In genomic region chr2:201158111-201158929, GRCh38 we compare ENCODE assay signal across 8 cellular contexts. TPM values are rescaled to one million over a fixed set of nuclear protein-coding genes. Genes with fewer than 3 reads are reported as not detected.
DNase-seq lines count a peak whose midpoint lies in the region; ATAC-seq and TF ChIP-seq lines count a peak whose summit lies in the region.

No MANE protein-coding gene starts in this region.

- H3K9me3 ChIP-seq in mucosa of descending colon (no peaks in the 10 kb centered on the region), transverse colon (no peaks in the 10 kb centered on the region)

- in situ Hi-C loops in transverse colon (cut with MboI; ENCODE audit: low pct_ligation_motif_present in 1 of 4, low pct_unique_long_range_greater_than_20kb in 1 of 4, low sequenced_read_pairs in 3 of 4): loop anchor here in 1 of 4 donors (25.0 kb wide), 1 partner anchor 246 kb away; no protein-coding TSS in a partner anchor

- DNase-seq in COR-L47 (lab: John Stamatoyannopoulos, UW): peak; percentile 50
- DNase-seq in NCI-H345 treated with DMSO at 0.1 percent for 48 hours (lab: John Stamatoyannopoulos, UW; ENCODE audit: unreplicated experiment): peak; percentile 22
- peak; percentile 89 for DNase-seq in activated CD4-positive, alpha-beta T cell treated with anti-CD3 and anti-CD28 coated beads, Interleukin-2, amount 10 ng/mL, durations not matched to agents 24 days and 14 days
- peak; percentile 80 for DNase-seq in epithelial cell of esophagus (ENCODE audit: low read depth)
- DNase-seq in mucosa of descending colon: peak; percentile 46 to 94 (median 77)
- DNase-seq in transverse colon: peak; percentile 66

- H3K27ac Mint-ChIP-seq in activated CD4-positive, alpha-beta T cell treated with anti-CD3 and anti-CD28 coated beads, Interleukin-2, amount 10 ng/mL, durations not matched to agents 24 days and 14 days: peak overlapping the region; percentile 77

- H3K4me3 ChIP-seq in epithelial cell of esophagus (ENCODE audit: low read length) (no peak overlapping the region), mucosa of descending colon (no peak overlapping the region), transverse colon (no peak overlapping the region)

- H3K4me1 ChIP-seq in mucosa of descending colon (ENCODE audit: low read depth) (peaks cover 8% of the 10 kb centered on the region), transverse colon (peaks cover 10 to 38% (median 17%) of the 10 kb centered on the region in 4 donors)

- WGBS in transverse colon (ENCODE audit: low coverage in 1 of 2), 2 donors: 34 to 48% methylated on average over 5 of the region's 5 CpGs

- H3K36me3 ChIP-seq in mucosa of descending colon (ENCODE audit: low read depth) (peaks cover 3% of the 10 kb centered on the region), transverse colon (peaks cover 0 to 62% (median 32%) of the 10 kb centered on the region in 4 donors)

- H3K27me3 Mint-ChIP-seq in activated CD4-positive, alpha-beta T cell treated with anti-CD3 and anti-CD28 coated beads, Interleukin-2, amount 10 ng/mL, durations not matched to agents 24 days and 14 days: no peaks in the 10 kb centered on the region

- no peaks in the 10 kb centered on the region for H3K27me3 ChIP-seq in transverse colon

- TF ChIP-seq POLR2A in transverse colon (IDR thresholded peaks at IDR 0.05): peak; percentile 33

- no peak for TF ChIP-seq EP300 in transverse colon (IDR thresholded peaks at IDR 0.05; ENCODE audit: low read depth)

- peak overlapping the region; percentile 62 to 79 (median 72) for H3K27ac ChIP-seq in transverse colon

- H3K4me3 Mint-ChIP-seq in activated CD4-positive, alpha-beta T cell treated with anti-CD3 and anti-CD28 coated beads, Interleukin-2, amount 10 ng/mL, durations not matched to agents 24 days and 14 days: peak overlapping the region; percentile 42

- TF ChIP-seq CTCF in epithelial cell of esophagus (IDR thresholded peaks at IDR 0.05; ENCODE audit: insufficient read depth, low read depth, low read length, missing control alignments) (peak; percentile 77), mucosa of descending colon (IDR thresholded peaks at IDR 0.05) (peak; percentile 54), transverse colon (IDR thresholded peaks at IDR 0.05) (peak; percentile 43 to 76 (median 58))

- peaks cover 18% of the 10 kb centered on the region for H3K4me1 Mint-ChIP-seq in activated CD4-positive, alpha-beta T cell treated with anti-CD3 and anti-CD28 coated beads, Interleukin-2, amount 10 ng/mL, durations not matched to agents 24 days and 14 days

- intact Hi-C loops in activated CD4-positive, alpha-beta T cell treated with anti-CD3 and anti-CD28 coated beads, Interleukin-2, amount 10 ng/mL, durations not matched to agents 24 days and 14 days (cut with micrococcal nuclease): loop anchor here (1.0 to 5.0 kb wide), 3 partner anchors 41 to 196 kb away; partner anchors contain the start of genes HYCC2, NDUFB3 and ORC2
- intact Hi-C loops in mucosa of descending colon (cut with DNase I, micrococcal nuclease): no loop called here
- intact Hi-C loops in transverse colon (cut with DNase I; ENCODE audit: low total_unique reads): no loop called here

- peaks cover 73% of the 10 kb centered on the region for H3K36me3 Mint-ChIP-seq in activated CD4-positive, alpha-beta T cell treated with anti-CD3 and anti-CD28 coated beads, Interleukin-2, amount 10 ng/mL, durations not matched to agents 24 days and 14 days (ENCODE audit: low read depth)

- H3K9me3 Mint-ChIP-seq in activated CD4-positive, alpha-beta T cell treated with anti-CD3 and anti-CD28 coated beads, Interleukin-2, amount 10 ng/mL, durations not matched to agents 24 days and 14 days: no peaks in the 10 kb centered on the region

- peak; percentile 91 for ATAC-seq in GM19025 (IDR thresholded peaks at IDR 0.05; ENCODE audit: low read depth, unreplicated experiment)
- ATAC-seq in HG03139 (IDR thresholded peaks at IDR 0.05; ENCODE audit: unreplicated experiment): peak; percentile 94
- ATAC-seq in mucosa of descending colon: peak; percentile 84

RNA-seq across cellular contexts. Expression of gene CASP10, which starts 24.6 kb away (rescaled TPM):
- total RNA-seq in activated CD4-positive, alpha-beta T cell treated with anti-CD3 and anti-CD28 coated beads, Interleukin-2, amount 10 ng/mL, durations not matched to agents 24 days and 14 days: 12.7 and 13.1 TPM in 2 replicates
- total RNA-seq in mucosa of descending colon (10 to 100 TPM; 38.6 to 66.1 (median 58.5) TPM), transverse colon (10 to 100 TPM in 3 of 4 donors, 1 to 10 TPM in 1; 4.8 to 68.4 (median 38.1) TPM)

RNA-seq across cellular contexts. Expression of gene CFLAR, which starts 42.4 kb away (rescaled TPM):
- 402 and 415 TPM in 2 replicates for total RNA-seq in activated CD4-positive, alpha-beta T cell treated with anti-CD3 and anti-CD28 coated beads, Interleukin-2, amount 10 ng/mL, durations not matched to agents 24 days and 14 days
- 100 to 1,000 TPM; 161 to 171 (median 166) TPM for total RNA-seq in mucosa of descending colon
- total RNA-seq in transverse colon: 100 to 1,000 TPM; 148 to 449 (median 323) TPM

Comparison
In these comparisons a context has a peak if more than half of its experiments do, and no peak if none do; other contexts are left out.
1. DNase-seq: peak in every context shown above with its lines; median percentile 89 in activated CD4-positive, alpha-beta T cell treated with anti-CD3 and anti-CD28 coated beads, Interleukin-2, amount 10 ng/mL, durations not matched to agents 24 days and 14 days; 80 in epithelial cell of esophagus; 77 in mucosa of descending colon; 66 in transverse colon; 50 in COR-L47; 22 in NCI-H345 treated with DMSO at 0.1 percent for 48 hours.